2 cellular contexts compared by ENCODE assay signal in genomic region chr5:43203373-43203772, GRCh38.
TF ChIP-seq lines count a peak whose summit lies in the region.

No MANE protein-coding gene starts in this region.

TF ChIP-seq in GM23338, 12 proteins besides CTCF, POLR2A, EP300 and RAD21 (continued from another document):
- TF ChIP-seq REST (IDR thresholded peaks at IDR 0.05; ENCODE audit: unreplicated experiment) = no peak
- no peak for TF ChIP-seq EZH2 (IDR thresholded peaks at IDR 0.05; ENCODE audit: low read depth, unreplicated experiment)
- TF ChIP-seq ZNF114 (CRISPR knock-in tag; IDR thresholded peaks at IDR 0.05) = no peak
- TF ChIP-seq CREB1 (CRISPR knock-in tag; IDR thresholded peaks at IDR 0.05; ENCODE audit: low read depth) = no peak
- no peak for TF ChIP-seq JUNB (IDR thresholded peaks at IDR 0.05; ENCODE audit: unreplicated experiment)
- TF ChIP-seq EZH2phosphoT487 (IDR thresholded peaks at IDR 0.05; ENCODE audit: unreplicated experiment) = no peak
- TF ChIP-seq ZNF462 (CRISPR knock-in tag; IDR thresholded peaks at IDR 0.05) = no peak
- TF ChIP-seq POLR2AphosphoS5 (IDR thresholded peaks at IDR 0.05; ENCODE audit: low read depth) = no peak
- no peak for TF ChIP-seq ETS1 (IDR thresholded peaks at IDR 0.05)
- TF ChIP-seq STAT1 (IDR thresholded peaks at IDR 0.05; ENCODE audit: unreplicated experiment) = no peak
- TF ChIP-seq ZNF331 (CRISPR knock-in tag; IDR thresholded peaks at IDR 0.05; ENCODE audit: low read depth) = no peak

TF ChIP-seq in K562, 482 proteins besides CTCF, POLR2A, EP300 and RAD21:
- TF ChIP-seq PRDM10 (IDR thresholded peaks at IDR 0.05; ENCODE audit: partially characterized antibody) (no peak), HDAC6 (IDR thresholded peaks at IDR 0.05; ENCODE audit: low read depth, low read length) (no peak), SMARCA5 (IDR thresholded peaks at IDR 0.05) (no peak), ZHX1 (conservative IDR thresholded peaks at IDR 0.05; ENCODE audit: low read length) (no peak), E2F6 (IDR thresholded peaks at IDR 0.05; ENCODE audit: borderline replicate concordance in 1 of 2, extremely low read depth in 1 of 2, insufficient read depth in 1 of 2, insufficient read length in 1 of 2, low read depth in 1 of 2, low read length in 1 of 2, poor library complexity in 1 of 2, severe bottlenecking in 1 of 2) (no peak), MXD1 (CRISPR knock-in tag; IDR thresholded peaks at IDR 0.05; ENCODE audit: borderline replicate concordance, poor library complexity, severe bottlenecking) (no peak), ZNF398 (CRISPR knock-in tag; IDR thresholded peaks at IDR 0.05) (no peak), KDM5B (IDR thresholded peaks at IDR 0.05; ENCODE audit: insufficient replicate concordance, low read depth, low read length) (no peak), ZNF316 (IDR thresholded peaks at IDR 0.05) (peak; percentile 43; the same call in 1 of the 2 replicates), SMAD1 (IDR thresholded peaks at IDR 0.05; ENCODE audit: low read depth, low read length, partially characterized antibody) (no peak), MEIS2 (IDR thresholded peaks at IDR 0.05; ENCODE audit: partially characterized antibody) (peak; percentile 10), SNAPC5 (CRISPR knock-in tag; IDR thresholded peaks at IDR 0.05) (no peak)
